Comparison of ENCODE assay signal across 12 cellular contexts in the genomic region with DNA sequence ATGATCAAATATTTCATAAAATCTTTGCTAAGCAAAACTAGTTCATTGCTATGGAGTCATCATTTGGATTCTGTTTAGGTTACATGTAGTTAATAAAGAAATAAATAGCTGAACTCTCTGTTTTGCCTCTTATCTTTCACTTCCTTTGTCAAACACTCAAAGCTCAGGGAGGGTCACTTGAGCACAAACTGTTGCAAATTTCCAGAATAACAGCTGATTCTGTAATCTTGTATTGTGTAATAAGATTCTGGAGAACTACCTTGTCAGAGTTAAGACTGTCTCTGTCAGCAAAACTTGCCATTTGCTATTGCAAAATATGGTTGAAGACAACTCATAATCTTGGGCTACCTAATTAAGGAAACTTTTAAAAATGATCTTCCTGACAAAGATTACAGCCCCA.
DNase-seq lines count a peak whose midpoint lies in the region; ATAC-seq and TF ChIP-seq lines count a peak whose summit lies in the region.
"Had no signal": no experiment of that assay in that cellular context is flagged by ENCODE, and none has a peak within 500 bp of the region (broad histone marks: within the 10 kb centered on the region; RNA-seq: fewer than 3 reads in every experiment).

No MANE protein-coding gene starts in this region.

- BruUV-seq in MCF 10A (replicated peaks; lab: Mats Ljungman, UMichigan) (no TSS peak), mammary epithelial cell (replicated peaks; lab: Mats Ljungman, UMichigan) (no TSS peak)

- TF ChIP-seq POLR2A in breast epithelium (IDR thresholded peaks at IDR 0.05), result no peak

- H3K4me2 ChIP-seq in mammary epithelial cell (ENCODE audit: insufficient read depth, low read depth, low read length), result no peak overlapping the region

- H3K4me1 ChIP-seq in breast epithelium (no peaks in the 10 kb centered on the region), mammary epithelial cell (ENCODE audit: insufficient read depth, low read length) (peaks cover 31% of the 10 kb centered on the region), aorta (ENCODE audit: control insufficient read depth in 1 of 2, insufficient read depth in 2 of 2, low read length in 2 of 2) (no peaks in the 10 kb centered on the region)

- ATAC-seq in left cardiac atrium (peak; percentile 75 to 77), aorta (ENCODE audit: low FRiP score) (peak; percentile 68), GM21528 (IDR thresholded peaks at IDR 0.05; ENCODE audit: low FRiP score, unreplicated experiment) (no peak)

- POLR2A ChIA-PET in MCF 10A (lab: Yijun Ruan, JAX), result interaction anchor here (0.7 to 1.5 kb wide), 12 partner anchors 9 to 511 kb away, joined by 3 to 5 read pairs (median 4); partner anchors contain the start of genes FST and MOCS2

- H3K27me3 ChIP-seq in breast epithelium (no peaks in the 10 kb centered on the region), mammary epithelial cell (ENCODE audit: insufficient read depth, low read length) (no peaks in the 10 kb centered on the region), aorta (ENCODE audit: control insufficient read depth in 1 of 2, insufficient read depth in 2 of 2, low read length in 1 of 2) (no peaks in the 10 kb centered on the region)

- H3K36me3 Mint-ChIP-seq in MCF 10A (ENCODE audit: insufficient read depth, unreplicated experiment), result peaks cover 5% of the 10 kb centered on the region

- TF ChIP-seq CTCF in MCF 10A (IDR thresholded peaks at IDR 0.05; ENCODE audit: unreplicated experiment), result no peak
- no peak for TF ChIP-seq CTCF in breast epithelium (IDR thresholded peaks at IDR 0.05)
- no peak for TF ChIP-seq CTCF in mammary epithelial cell (conservative IDR thresholded peaks at IDR 0.05 in 1 of 2, IDR thresholded peaks at IDR 0.05 in 1 of 2; ENCODE audit: extremely low read depth in 1 of 2, insufficient read depth in 1 of 2, low read depth in 1 of 2, low read length in 2 of 2)

- peaks cover 4% of the 10 kb centered on the region for H3K4me1 Mint-ChIP-seq in MCF 10A (ENCODE audit: insufficient read depth, unreplicated experiment)
- H3K4me1 Mint-ChIP-seq: central memory CD8-positive, alpha-beta T cell had no signal

- dilution Hi-C loops in mammary epithelial cell (cut with HindIII; ENCODE audit: low sequenced_read_pairs), result loop anchor here (5.0 kb wide), 1 partner anchor 41 kb away; no protein-coding TSS in a partner anchor

- H3K27ac ChIP-seq in breast epithelium (peak overlapping the region in 1 of 2 donors; percentile 58), mammary epithelial cell (ENCODE audit: insufficient read depth, low read depth, low read length) (peak overlapping the region; percentile 39), aorta (ENCODE audit: low read depth in 1 of 2, low read length in 2 of 2) (no peak overlapping the region)

- intact Hi-C loops in MCF 10A (cut with micrococcal nuclease), result no loop called here
- intact Hi-C loops in breast epithelium (cut with DNase I; ENCODE audit: low total_unique reads), result no loop called here
- intact Hi-C loops in mammary epithelial cell (cut with micrococcal nuclease), result no loop called here
- intact Hi-C loops in left cardiac atrium (cut with DNase I), result no loop called here
- intact Hi-C loops in aorta (cut with DNase I), result no loop called here

- peak; percentile 46 for DNase-seq in MCF 10A (ENCODE audit: unreplicated experiment)
- no peak for DNase-seq in breast epithelium (ENCODE audit: low spot score in 2 of 2)
- peak; percentile 60 for DNase-seq in mammary epithelial cell
- no peak for DNase-seq in left cardiac atrium
- DNase-seq in aorta, result no peak
- no peak for DNase-seq in HuH-7 (ENCODE audit: low spot score)
- no peak for DNase-seq in COR-L47 (lab: John Stamatoyannopoulos, UW)
- DNase-seq: activated naive CD4-positive, alpha-beta T cell treated with Interleukin-2 at 50 U/mL for 16 hours; NCI-H1105; stimulated activated naive CD4-positive, alpha-beta T cell had no signal

- no peaks in the 10 kb centered on the region for H3K9me3 ChIP-seq in breast epithelium
- H3K9me3 ChIP-seq in mammary epithelial cell (replicated peaks; ENCODE audit: insufficient read depth, low read length), result peaks cover 20% of the 10 kb centered on the region
- peaks cover 3% of the 10 kb centered on the region for H3K9me3 ChIP-seq in aorta (ENCODE audit: control insufficient read depth, low read length)

- H3K9me3 Mint-ChIP-seq in MCF 10A (ENCODE audit: unreplicated experiment), result peaks cover 13% of the 10 kb centered on the region

- no peak overlapping the region for H3K4me3 Mint-ChIP-seq in MCF 10A (ENCODE audit: unreplicated experiment)
- H3K4me3 Mint-ChIP-seq: central memory CD8-positive, alpha-beta T cell had no signal

- no peak overlapping the region for H2AFZ ChIP-seq in mammary epithelial cell (ENCODE audit: low read depth, low read length)

- no peak overlapping the region for H3K9ac ChIP-seq in mammary epithelial cell (ENCODE audit: insufficient read depth, low read length)

- no peaks in the 10 kb centered on the region for H3K27me3 Mint-ChIP-seq in MCF 10A (ENCODE audit: insufficient read depth, unreplicated experiment)

- H4K20me1 ChIP-seq in mammary epithelial cell (ENCODE audit: insufficient read depth, low read length), result no peaks in the 10 kb centered on the region

- in situ Hi-C loops in mammary epithelial cell (cut with MboI; ENCODE audit: low sequenced_read_pairs in 2 of 2), result no loop called here

- no peak overlapping the region for H3K27ac Mint-ChIP-seq in MCF 10A (ENCODE audit: low read depth, unreplicated experiment)

- H3K4me3 ChIP-seq in breast epithelium (no peak overlapping the region), mammary epithelial cell (replicated peaks in 1 of 3; ENCODE audit: insufficient read depth in 1 of 3, low read depth in 2 of 3, low read length in 3 of 3) (no peak overlapping the region), aorta (ENCODE audit: low read length in 2 of 2) (no peak overlapping the region)

- H3K79me2 ChIP-seq in mammary epithelial cell (ENCODE audit: insufficient read depth, low read length), result no peaks in the 10 kb centered on the region

- CTCF ChIA-PET in MCF 10A (lab: Yijun Ruan, JAX), result interaction anchor here (0.6 to 1.2 kb wide), 5 partner anchors 9 to 343 kb away, joined by 3 to 4 read pairs (median 4); no protein-coding TSS in a partner anchor
- CTCF ChIA-PET in mammary epithelial cell (lab: Charles Lee; ENCODE audit: low non-redundant PET), result no interaction called here

- no peaks in the 10 kb centered on the region for H3K36me3 ChIP-seq in breast epithelium
- no peaks in the 10 kb centered on the region for H3K36me3 ChIP-seq in mammary epithelial cell (ENCODE audit: insufficient read depth, low read length)
- H3K36me3 ChIP-seq in aorta (ENCODE audit: control insufficient read depth in 1 of 2, insufficient read depth in 2 of 2, low read length in 1 of 2), result no peaks in the 10 kb centered on the region

Comparison
In these comparisons a context has a peak if more than half of its experiments do, and no peak if none do; other contexts are left out.
1. DNase-seq: peak in MCF 10A (single experiment) and mammary epithelial cell (single experiment); none in breast epithelium (0 of 2), left cardiac atrium (single experiment), aorta (0 of 2), HuH-7 (single experiment) and COR-L47 (single experiment).